In the genomic region with DNA sequence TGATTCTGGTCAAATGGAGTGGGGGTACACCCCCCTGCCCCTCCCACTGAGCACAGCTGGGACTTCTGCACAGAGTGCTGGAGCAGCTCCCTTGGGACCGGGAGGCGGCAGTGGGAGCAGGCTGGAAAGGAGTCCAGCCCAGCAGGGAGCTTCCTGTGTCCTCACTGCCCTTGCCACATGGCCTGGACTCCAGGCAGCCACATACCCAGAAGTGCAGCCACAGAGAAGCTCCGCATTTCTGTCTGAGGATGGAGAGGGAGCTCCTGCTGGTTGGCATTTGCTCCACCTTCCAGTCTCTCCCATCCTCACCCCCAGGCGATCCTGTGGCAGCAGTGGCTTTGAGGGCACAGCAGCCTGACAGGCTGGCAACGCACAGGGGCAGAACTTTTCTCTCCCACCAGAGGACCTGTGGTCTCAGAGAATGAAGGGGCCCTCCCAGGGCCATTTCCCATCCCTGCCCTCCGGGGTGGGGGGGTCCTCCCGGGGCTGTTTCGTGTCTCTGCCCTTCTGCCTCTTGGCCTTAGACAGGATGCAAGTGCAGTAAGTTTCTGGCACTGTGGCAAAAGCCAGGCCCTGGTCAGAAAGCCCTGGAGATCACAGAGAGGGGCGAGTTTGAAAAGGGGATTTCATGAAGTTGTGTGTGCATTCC, we compare ENCODE assay signal across 25 cellular contexts.
DNase-seq lines count a peak whose midpoint lies in the region; TF ChIP-seq lines count a peak whose summit lies in the region.
"Had no signal": no experiment of that assay in that cellular context is flagged by ENCODE, and none has a peak within 500 bp of the region (broad histone marks: within the 10 kb centered on the region; RNA-seq: fewer than 3 reads in every experiment).

No MANE protein-coding gene starts in this region.

- H3K9me3 ChIP-seq in HEK293 (ENCODE audit: control insufficient read depth, insufficient read depth, low read depth, low read length): no peaks in the 10 kb centered on the region
- H3K9me3 ChIP-seq: pancreas, upper lobe of left lung had no signal

- H3K4me3 ChIP-seq in HEK293 (ENCODE audit: low read depth, low read length) (no peak overlapping the region), cardiac fibroblast (replicated peaks in 1 of 2; ENCODE audit: low read depth in 2 of 2, low read length in 2 of 2) (no peak overlapping the region)
- H3K4me3 ChIP-seq: lung, pancreas, upper lobe of left lung had no signal

- H3K9me3 Mint-ChIP-seq in osteocyte (ENCODE audit: unreplicated experiment): no peaks in the 10 kb centered on the region
- H3K9me3 Mint-ChIP-seq in activated naive CD4-positive, alpha-beta T cell treated with anti-CD3 and anti-CD28 coated beads, Interleukin-2, amount 10 ng/mL, durations not matched to agents 7 days and 5 days: no peaks in the 10 kb centered on the region
- H3K9me3 Mint-ChIP-seq: activated CD4-positive, alpha-beta T cell treated with anti-CD3 and anti-CD28 coated beads, Interleukin-2, amount 10 ng/mL, durations not matched to agents 7 days and 5 days; effector memory CD8-positive, alpha-beta T cell; HFFc6; naive B cell; stimulated activated naive CD8-positive, alpha-beta T cell treated with anti-CD3 and anti-CD28 coated beads, Interleukin-15, amount 100 ng/mL, for 72 hours; T-cell had no signal

- CTCF ChIA-PET in HEK293 (lab: Yijun Ruan, JAX): interaction anchor here (0.6 to 2.0 kb wide), 8 partner anchors 12 to 789 kb away, joined by 3 to 7 read pairs (median 4); no protein-coding TSS in a partner anchor
- CTCF ChIA-PET in activated naive CD4-positive, alpha-beta T cell treated with anti-CD3 and anti-CD28 coated beads, Interleukin-2, amount 10 ng/mL, durations not matched to agents 7 days and 5 days (lab: Charles Lee): no interaction called here

- H3K36me3 ChIP-seq in HEK293 (ENCODE audit: control insufficient read depth in 2 of 2, insufficient read depth in 1 of 2, low read length in 2 of 2): no peaks in the 10 kb centered on the region
- H3K36me3 ChIP-seq: pancreas, upper lobe of left lung had no signal

- no peaks in the 10 kb centered on the region for H3K36me3 Mint-ChIP-seq in osteocyte (ENCODE audit: unreplicated experiment)
- H3K36me3 Mint-ChIP-seq in activated naive CD4-positive, alpha-beta T cell treated with anti-CD3 and anti-CD28 coated beads, Interleukin-2, amount 10 ng/mL, durations not matched to agents 7 days and 5 days: no peaks in the 10 kb centered on the region
- H3K36me3 Mint-ChIP-seq: naive B cell, T-cell had no signal

- DNase-seq in DMS 273 (lab: John Stamatoyannopoulos, UW; ENCODE audit: unreplicated experiment): peak; percentile 8
- DNase-seq in DMS 273 treated with DMSO at 0.1 percent for 48 hours (lab: John Stamatoyannopoulos, UW): no peak
- DNase-seq in cardiac fibroblast (ENCODE audit: low read depth in 2 of 2): peak; percentile 15 to 30
- no peak for DNase-seq in osteocyte (ENCODE audit: extremely low spot score, unreplicated experiment)
- no peak for DNase-seq in 8988T
- no peak for DNase-seq in activated naive CD4-positive, alpha-beta T cell treated with anti-CD3 and anti-CD28 coated beads, Interleukin-2, amount 10 ng/mL, durations not matched to agents 7 days and 5 days
- no peak for DNase-seq in NCI-H1930 (lab: John Stamatoyannopoulos, UW)
- DNase-seq: activated CD4-positive, alpha-beta T cell treated with anti-CD3 and anti-CD28 coated beads, Interleukin-2, amount 10 ng/mL, durations not matched to agents 7 days and 5 days; activated CD8-positive, alpha-beta memory T cell treated with anti-CD3 and anti-CD28 coated beads, Interleukin-2, amount 50 U/mL, for 4 hours; anterior cingulate cortex; DMS153; effector memory CD8-positive, alpha-beta T cell; head of caudate nucleus; HFFc6; naive B cell; NCI-H2081 treated with DMSO at 0.1 percent for 48 hours; NCI-H510A; stimulated activated naive CD8-positive, alpha-beta T cell treated with anti-CD3 and anti-CD28 coated beads, Interleukin-15, amount 100 ng/mL, for 72 hours; T-cell; upper lobe of left lung had no signal

- no peak for TF ChIP-seq CTCF in HEK293 (tag by site-specific recombination; IDR thresholded peaks at IDR 0.05)
- TF ChIP-seq CTCF in cardiac fibroblast (IDR thresholded peaks at IDR 0.05; ENCODE audit: low read depth, low read length): no peak
- peak; percentile 16 for TF ChIP-seq CTCF in osteocyte (IDR thresholded peaks at IDR 0.05)

- no peak overlapping the region for H3K27ac ChIP-seq in HEK293 (ENCODE audit: extremely low read depth, low read depth, low read length)
- H3K27ac ChIP-seq: 22Rv1, HL-60, pancreas, upper lobe of left lung had no signal

- peak overlapping the region; percentile 79 for H3K27ac Mint-ChIP-seq in osteocyte (ENCODE audit: unreplicated experiment)
- H3K27ac Mint-ChIP-seq in activated naive CD4-positive, alpha-beta T cell treated with anti-CD3 and anti-CD28 coated beads, Interleukin-2, amount 10 ng/mL, durations not matched to agents 7 days and 5 days: no peak overlapping the region
- H3K27ac Mint-ChIP-seq: activated CD4-positive, alpha-beta T cell treated with anti-CD3 and anti-CD28 coated beads, Interleukin-2, amount 10 ng/mL, durations not matched to agents 7 days and 5 days; effector memory CD8-positive, alpha-beta T cell; naive B cell; T-cell had no signal

- peaks cover 7% of the 10 kb centered on the region for H3K4me1 ChIP-seq in HEK293 (ENCODE audit: control insufficient read depth, insufficient read depth, low read length)
- H3K4me1 ChIP-seq: pancreas had no signal

- peaks cover 8% of the 10 kb centered on the region for H3K27me3 Mint-ChIP-seq in osteocyte (ENCODE audit: unreplicated experiment)
- peaks cover 25% of the 10 kb centered on the region for H3K27me3 Mint-ChIP-seq in activated naive CD4-positive, alpha-beta T cell treated with anti-CD3 and anti-CD28 coated beads, Interleukin-2, amount 10 ng/mL, durations not matched to agents 7 days and 5 days

- peak overlapping the region; percentile 19 for H3K4me3 Mint-ChIP-seq in osteocyte (ENCODE audit: unreplicated experiment)
- H3K4me3 Mint-ChIP-seq in activated naive CD4-positive, alpha-beta T cell treated with anti-CD3 and anti-CD28 coated beads, Interleukin-2, amount 10 ng/mL, durations not matched to agents 7 days and 5 days: no peak overlapping the region
- H3K4me3 Mint-ChIP-seq: activated CD4-positive, alpha-beta T cell treated with anti-CD3 and anti-CD28 coated beads, Interleukin-2, amount 10 ng/mL, durations not matched to agents 7 days and 5 days; effector memory CD8-positive, alpha-beta T cell; HFFc6; naive B cell; stimulated activated naive CD8-positive, alpha-beta T cell treated with anti-CD3 and anti-CD28 coated beads, Interleukin-15, amount 100 ng/mL, for 72 hours; T-cell had no signal

- H3K4me1 Mint-ChIP-seq in osteocyte (ENCODE audit: unreplicated experiment): peaks cover 58% of the 10 kb centered on the region
- peaks cover 17% of the 10 kb centered on the region for H3K4me1 Mint-ChIP-seq in activated naive CD4-positive, alpha-beta T cell treated with anti-CD3 and anti-CD28 coated beads, Interleukin-2, amount 10 ng/mL, durations not matched to agents 7 days and 5 days

- POLR2A ChIA-PET in HEK293 (lab: Yijun Ruan, JAX): no interaction called here

TF ChIP-seq in HEK293, 187 proteins besides CTCF, POLR2A, EP300 and RAD21:
- TF ChIP-seq ZIC2 (tag by site-specific recombination; IDR thresholded peaks at IDR 0.05): peak; percentile 53
- TF ChIP-seq EGR2 (tag by site-specific recombination; IDR thresholded peaks at IDR 0.05; ENCODE audit: low read depth): peak; percentile 51; the same call in 1 of the 2 replicates
- TF ChIP-seq ZNF600 (tag by site-specific recombination; IDR thresholded peaks at IDR 0.05): 0 out of 2 replicates have a peak, but pooled peaks have one; percentile 9
- no peak for TF ChIP-seq ZEB2 (tag by site-specific recombination; IDR thresholded peaks at IDR 0.05)
- TF ChIP-seq KLF1 (tag by site-specific recombination; IDR thresholded peaks at IDR 0.05): 0 out of 2 replicates have a peak, but pooled peaks have one; percentile 15
- TF ChIP-seq ZBTB1 (tag by site-specific recombination; IDR thresholded peaks at IDR 0.05): no peak
- TF ChIP-seq ZNF174 (tag by site-specific recombination; IDR thresholded peaks at IDR 0.05): no peak

Comparison
In these comparisons a context has a peak if more than half of its experiments do, and no peak if none do; other contexts are left out.
1. DNase-seq: peak in DMS 273 (single experiment) and cardiac fibroblast (2 of 2); none in DMS 273 treated with DMSO at 0.1 percent for 48 hours (single experiment), osteocyte (single experiment), 8988T (single experiment), activated naive CD4-positive, alpha-beta T cell treated with anti-CD3 and anti-CD28 coated beads, Interleukin-2, amount 10 ng/mL, durations not matched to agents 7 days and 5 days (single experiment) and NCI-H1930 (0 of 2).